Comparison of ENCODE assay signal across 1 cellular context in the genomic region with DNA sequence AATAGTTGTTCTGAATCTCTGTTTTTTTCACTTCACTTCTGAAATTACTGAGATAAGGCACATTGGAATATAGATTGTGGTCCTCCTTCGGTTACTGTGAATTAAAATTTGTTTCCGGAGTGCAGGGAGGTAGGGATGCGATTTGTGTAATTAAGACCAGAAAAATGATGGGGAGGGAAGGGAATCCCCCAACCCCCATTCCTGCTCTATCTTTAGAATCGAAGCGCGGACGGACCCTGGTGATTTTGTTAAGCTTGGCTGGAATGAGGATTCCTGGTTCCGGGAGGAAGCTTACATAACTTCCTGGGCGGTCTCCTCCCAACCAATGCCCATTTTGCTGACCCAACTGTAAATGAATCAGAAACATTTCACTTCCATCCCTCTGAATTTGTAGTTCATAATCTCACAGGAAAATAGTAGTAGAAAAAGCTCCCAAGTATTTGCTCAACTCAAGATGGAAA.
TF ChIP-seq lines count a peak whose summit lies in the region.

No MANE protein-coding gene starts in this region.

TF ChIP-seq in HEK293, 187 proteins besides CTCF, POLR2A, EP300 and RAD21 (continued from another document):
- TF ChIP-seq, protein P1, sequence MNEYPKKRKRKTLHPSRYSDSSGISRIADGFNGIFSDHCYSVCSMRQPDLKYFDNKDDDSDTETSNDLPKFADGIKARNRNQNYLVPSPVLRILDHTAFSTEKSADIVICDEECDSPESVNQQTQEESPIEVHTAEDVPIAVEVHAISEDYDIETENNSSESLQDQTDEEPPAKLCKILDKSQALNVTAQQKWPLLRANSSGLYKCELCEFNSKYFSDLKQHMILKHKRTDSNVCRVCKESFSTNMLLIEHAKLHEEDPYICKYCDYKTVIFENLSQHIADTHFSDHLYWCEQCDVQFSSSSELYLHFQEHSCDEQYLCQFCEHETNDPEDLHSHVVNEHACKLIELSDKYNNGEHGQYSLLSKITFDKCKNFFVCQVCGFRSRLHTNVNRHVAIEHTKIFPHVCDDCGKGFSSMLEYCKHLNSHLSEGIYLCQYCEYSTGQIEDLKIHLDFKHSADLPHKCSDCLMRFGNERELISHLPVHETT (tag by site-specific recombination; IDR thresholded peaks at IDR 0.05), result no peak
- TF ChIP-seq ZNF571 (tag by site-specific recombination; IDR thresholded peaks at IDR 0.05) (no peak), ZFHX2 (tag by site-specific recombination; conservative IDR thresholded peaks at IDR 0.05) (no peak), ZNF416 (tag by site-specific recombination; IDR thresholded peaks at IDR 0.05) (no peak), MYNN (tag by site-specific recombination; IDR thresholded peaks at IDR 0.05; ENCODE audit: borderline replicate concordance) (no peak), SALL2 (tag by site-specific recombination; IDR thresholded peaks at IDR 0.05; ENCODE audit: borderline replicate concordance) (no peak), ZNF184 (tag by site-specific recombination; IDR thresholded peaks at IDR 0.05) (no peak), ZNF114 (tag by site-specific recombination; IDR thresholded peaks at IDR 0.05) (no peak), ZNF433 (tag by site-specific recombination; IDR thresholded peaks at IDR 0.05; ENCODE audit: low read depth) (no peak), ZBTB17 (tag by site-specific recombination; IDR thresholded peaks at IDR 0.05) (no peak; the same call in 1 of the 2 replicates), ZNF174 (tag by site-specific recombination; IDR thresholded peaks at IDR 0.05) (no peak), ZNF654 (tag by site-specific recombination; IDR thresholded peaks at IDR 0.05; ENCODE audit: low read depth) (0 out of 2 replicates have a peak, but pooled peaks have one; percentile 0), ZNF274 (IDR thresholded peaks at IDR 0.05; ENCODE audit: low read length) (no peak), ZNF274 (tag by site-specific recombination; IDR thresholded peaks at IDR 0.05; ENCODE audit: borderline replicate concordance) (no peak), TCF7L2 (IDR thresholded peaks at IDR 0.05; ENCODE audit: borderline replicate concordance, low read depth, low read length) (no peak), KLF1 (tag by site-specific recombination; IDR thresholded peaks at IDR 0.05) (no peak), ZBTB48 (tag by site-specific recombination; IDR thresholded peaks at IDR 0.05) (no peak), ZBTB8A (tag by site-specific recombination; IDR thresholded peaks at IDR 0.05) (no peak), ZNF510 (tag by site-specific recombination; IDR thresholded peaks at IDR 0.05; ENCODE audit: insufficient replicate concordance) (no peak), ZNF837 (tag by site-specific recombination; IDR thresholded peaks at IDR 0.05) (no peak), OVOL3 (tag by site-specific recombination; IDR thresholded peaks at IDR 0.05) (no peak), GLI2 (tag by site-specific recombination; IDR thresholded peaks at IDR 0.05; ENCODE audit: borderline replicate concordance, low read depth) (no peak), SP7 (tag by site-specific recombination; IDR thresholded peaks at IDR 0.05) (no peak; the same call in 1 of the 2 replicates), ZBTB1 (tag by site-specific recombination; IDR thresholded peaks at IDR 0.05) (no peak), PRDM1 (tag by site-specific recombination; IDR thresholded peaks at IDR 0.05) (no peak)
- TF ChIP-seq, protein P2, sequence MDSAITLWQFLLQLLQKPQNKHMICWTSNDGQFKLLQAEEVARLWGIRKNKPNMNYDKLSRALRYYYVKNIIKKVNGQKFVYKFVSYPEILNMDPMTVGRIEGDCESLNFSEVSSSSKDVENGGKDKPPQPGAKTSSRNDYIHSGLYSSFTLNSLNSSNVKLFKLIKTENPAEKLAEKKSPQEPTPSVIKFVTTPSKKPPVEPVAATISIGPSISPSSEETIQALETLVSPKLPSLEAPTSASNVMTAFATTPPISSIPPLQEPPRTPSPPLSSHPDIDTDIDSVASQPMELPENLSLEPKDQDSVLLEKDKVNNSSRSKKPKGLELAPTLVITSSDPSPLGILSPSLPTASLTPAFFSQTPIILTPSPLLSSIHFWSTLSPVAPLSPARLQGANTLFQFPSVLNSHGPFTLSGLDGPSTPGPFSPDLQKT (IDR thresholded peaks at IDR 0.05; ENCODE audit: borderline replicate concordance, low read depth, low read length), result no peak
- TF ChIP-seq, protein P3, sequence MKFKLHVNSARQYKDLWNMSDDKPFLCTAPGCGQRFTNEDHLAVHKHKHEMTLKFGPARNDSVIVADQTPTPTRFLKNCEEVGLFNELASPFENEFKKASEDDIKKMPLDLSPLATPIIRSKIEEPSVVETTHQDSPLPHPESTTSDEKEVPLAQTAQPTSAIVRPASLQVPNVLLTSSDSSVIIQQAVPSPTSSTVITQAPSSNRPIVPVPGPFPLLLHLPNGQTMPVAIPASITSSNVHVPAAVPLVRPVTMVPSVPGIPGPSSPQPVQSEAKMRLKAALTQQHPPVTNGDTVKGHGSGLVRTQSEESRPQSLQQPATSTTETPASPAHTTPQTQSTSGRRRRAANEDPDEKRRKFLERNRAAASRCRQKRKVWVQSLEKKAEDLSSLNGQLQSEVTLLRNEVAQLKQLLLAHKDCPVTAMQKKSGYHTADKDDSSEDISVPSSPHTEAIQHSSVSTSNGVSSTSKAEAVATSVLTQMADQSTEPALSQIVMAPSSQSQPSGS (tag by site-specific recombination; IDR thresholded peaks at IDR 0.05; ENCODE audit: low read depth), result no peak
- TF ChIP-seq, protein P4, sequence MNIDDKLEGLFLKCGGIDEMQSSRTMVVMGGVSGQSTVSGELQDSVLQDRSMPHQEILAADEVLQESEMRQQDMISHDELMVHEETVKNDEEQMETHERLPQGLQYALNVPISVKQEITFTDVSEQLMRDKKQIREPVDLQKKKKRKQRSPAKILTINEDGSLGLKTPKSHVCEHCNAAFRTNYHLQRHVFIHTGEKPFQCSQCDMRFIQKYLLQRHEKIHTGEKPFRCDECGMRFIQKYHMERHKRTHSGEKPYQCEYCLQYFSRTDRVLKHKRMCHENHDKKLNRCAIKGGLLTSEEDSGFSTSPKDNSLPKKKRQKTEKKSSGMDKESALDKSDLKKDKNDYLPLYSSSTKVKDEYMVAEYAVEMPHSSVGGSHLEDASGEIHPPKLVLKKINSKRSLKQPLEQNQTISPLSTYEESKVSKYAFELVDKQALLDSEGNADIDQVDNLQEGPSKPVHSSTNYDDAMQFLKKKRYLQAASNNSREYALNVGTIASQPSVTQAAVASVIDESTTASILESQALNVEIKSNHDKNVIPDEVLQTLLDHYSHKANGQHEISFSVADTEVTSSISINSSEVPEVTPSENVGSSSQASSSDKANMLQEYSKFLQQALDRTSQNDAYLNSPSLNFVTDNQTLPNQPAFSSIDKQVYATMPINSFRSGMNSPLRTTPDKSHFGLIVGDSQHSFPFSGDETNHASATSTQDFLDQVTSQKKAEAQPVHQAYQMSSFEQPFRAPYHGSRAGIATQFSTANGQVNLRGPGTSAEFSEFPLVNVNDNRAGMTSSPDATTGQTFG (tag by site-specific recombination; IDR thresholded peaks at IDR 0.05; ENCODE audit: borderline replicate concordance), result no peak
- TF ChIP-seq, protein P5, sequence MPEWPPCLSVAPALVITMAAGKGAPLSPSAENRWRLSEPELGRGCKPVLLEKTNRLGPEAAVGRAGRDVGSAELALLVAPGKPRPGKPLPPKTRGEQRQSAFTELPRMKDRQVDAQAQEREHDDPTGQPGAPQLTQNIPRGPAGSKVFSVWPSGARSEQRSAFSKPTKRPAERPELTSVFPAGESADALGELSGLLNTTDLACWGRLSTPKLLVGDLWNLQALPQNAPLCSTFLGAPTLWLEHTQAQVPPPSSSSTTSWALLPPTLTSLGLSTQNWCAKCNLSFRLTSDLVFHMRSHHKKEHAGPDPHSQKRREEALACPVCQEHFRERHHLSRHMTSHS (tag by site-specific recombination; IDR thresholded peaks at IDR 0.05), result no peak
- TF ChIP-seq, protein P6, sequence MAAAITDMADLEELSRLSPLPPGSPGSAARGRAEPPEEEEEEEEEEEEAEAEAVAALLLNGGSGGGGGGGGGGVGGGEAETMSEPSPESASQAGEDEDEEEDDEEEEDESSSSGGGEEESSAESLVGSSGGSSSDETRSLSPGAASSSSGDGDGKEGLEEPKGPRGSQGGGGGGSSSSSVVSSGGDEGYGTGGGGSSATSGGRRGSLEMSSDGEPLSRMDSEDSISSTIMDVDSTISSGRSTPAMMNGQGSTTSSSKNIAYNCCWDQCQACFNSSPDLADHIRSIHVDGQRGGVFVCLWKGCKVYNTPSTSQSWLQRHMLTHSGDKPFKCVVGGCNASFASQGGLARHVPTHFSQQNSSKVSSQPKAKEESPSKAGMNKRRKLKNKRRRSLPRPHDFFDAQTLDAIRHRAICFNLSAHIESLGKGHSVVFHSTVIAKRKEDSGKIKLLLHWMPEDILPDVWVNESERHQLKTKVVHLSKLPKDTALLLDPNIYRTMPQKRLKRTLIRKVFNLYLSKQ (tag by site-specific recombination; IDR thresholded peaks at IDR 0.05; ENCODE audit: borderline replicate concordance), result no peak
- TF ChIP-seq, protein P7, sequence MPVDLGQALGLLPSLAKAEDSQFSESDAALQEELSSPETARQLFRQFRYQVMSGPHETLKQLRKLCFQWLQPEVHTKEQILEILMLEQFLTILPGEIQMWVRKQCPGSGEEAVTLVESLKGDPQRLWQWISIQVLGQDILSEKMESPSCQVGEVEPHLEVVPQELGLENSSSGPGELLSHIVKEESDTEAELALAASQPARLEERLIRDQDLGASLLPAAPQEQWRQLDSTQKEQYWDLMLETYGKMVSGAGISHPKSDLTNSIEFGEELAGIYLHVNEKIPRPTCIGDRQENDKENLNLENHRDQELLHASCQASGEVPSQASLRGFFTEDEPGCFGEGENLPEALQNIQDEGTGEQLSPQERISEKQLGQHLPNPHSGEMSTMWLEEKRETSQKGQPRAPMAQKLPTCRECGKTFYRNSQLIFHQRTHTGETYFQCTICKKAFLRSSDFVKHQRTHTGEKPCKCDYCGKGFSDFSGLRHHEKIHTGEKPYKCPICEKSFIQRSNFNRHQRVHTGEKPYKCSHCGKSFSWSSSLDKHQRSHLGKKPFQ (tag by site-specific recombination; IDR thresholded peaks at IDR 0.05), result no peak
- TF ChIP-seq, protein P8, sequence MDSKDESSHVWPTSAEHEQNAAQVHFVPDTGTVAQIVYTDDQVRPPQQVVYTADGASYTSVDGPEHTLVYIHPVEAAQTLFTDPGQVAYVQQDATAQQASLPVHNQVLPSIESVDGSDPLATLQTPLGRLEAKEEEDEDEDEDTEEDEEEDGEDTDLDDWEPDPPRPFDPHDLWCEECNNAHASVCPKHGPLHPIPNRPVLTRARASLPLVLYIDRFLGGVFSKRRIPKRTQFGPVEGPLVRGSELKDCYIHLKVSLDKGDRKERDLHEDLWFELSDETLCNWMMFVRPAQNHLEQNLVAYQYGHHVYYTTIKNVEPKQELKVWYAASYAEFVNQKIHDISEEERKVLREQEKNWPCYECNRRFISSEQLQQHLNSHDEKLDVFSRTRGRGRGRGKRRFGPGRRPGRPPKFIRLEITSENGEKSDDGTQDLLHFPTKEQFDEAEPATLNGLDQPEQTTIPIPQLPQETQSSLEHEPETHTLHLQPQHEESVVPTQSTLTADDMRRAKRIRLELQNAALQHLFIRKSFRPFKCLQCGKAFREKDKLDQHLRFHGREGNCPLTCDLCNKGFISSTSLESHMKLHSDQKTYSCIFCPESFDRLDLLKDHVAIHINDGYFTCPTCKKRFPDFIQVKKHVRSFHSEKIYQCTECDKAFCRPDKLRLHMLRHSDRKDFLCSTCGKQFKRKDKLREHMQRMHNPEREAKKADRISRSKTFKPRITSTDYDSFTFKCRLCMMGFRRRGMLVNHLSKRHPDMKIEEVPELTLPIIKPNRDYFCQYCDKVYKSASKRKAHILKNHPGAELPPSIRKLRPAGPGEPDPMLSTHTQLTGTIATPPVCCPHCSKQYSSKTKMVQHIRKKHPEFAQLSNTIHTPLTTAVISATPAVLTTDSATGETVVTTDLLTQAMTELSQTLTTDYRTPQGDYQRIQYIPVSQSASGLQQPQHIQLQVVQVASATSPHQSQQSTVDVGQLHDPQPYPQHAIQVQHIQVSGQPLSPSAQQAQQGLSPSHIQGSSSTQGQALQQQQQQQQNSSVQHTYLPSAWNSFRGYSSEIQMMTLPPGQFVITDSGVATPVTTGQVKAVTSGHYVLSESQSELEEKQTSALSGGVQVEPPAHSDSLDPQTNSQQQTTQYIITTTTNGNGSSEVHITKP (tag by site-specific recombination; IDR thresholded peaks at IDR 0.05), result no peak
